In the genomic region with DNA sequence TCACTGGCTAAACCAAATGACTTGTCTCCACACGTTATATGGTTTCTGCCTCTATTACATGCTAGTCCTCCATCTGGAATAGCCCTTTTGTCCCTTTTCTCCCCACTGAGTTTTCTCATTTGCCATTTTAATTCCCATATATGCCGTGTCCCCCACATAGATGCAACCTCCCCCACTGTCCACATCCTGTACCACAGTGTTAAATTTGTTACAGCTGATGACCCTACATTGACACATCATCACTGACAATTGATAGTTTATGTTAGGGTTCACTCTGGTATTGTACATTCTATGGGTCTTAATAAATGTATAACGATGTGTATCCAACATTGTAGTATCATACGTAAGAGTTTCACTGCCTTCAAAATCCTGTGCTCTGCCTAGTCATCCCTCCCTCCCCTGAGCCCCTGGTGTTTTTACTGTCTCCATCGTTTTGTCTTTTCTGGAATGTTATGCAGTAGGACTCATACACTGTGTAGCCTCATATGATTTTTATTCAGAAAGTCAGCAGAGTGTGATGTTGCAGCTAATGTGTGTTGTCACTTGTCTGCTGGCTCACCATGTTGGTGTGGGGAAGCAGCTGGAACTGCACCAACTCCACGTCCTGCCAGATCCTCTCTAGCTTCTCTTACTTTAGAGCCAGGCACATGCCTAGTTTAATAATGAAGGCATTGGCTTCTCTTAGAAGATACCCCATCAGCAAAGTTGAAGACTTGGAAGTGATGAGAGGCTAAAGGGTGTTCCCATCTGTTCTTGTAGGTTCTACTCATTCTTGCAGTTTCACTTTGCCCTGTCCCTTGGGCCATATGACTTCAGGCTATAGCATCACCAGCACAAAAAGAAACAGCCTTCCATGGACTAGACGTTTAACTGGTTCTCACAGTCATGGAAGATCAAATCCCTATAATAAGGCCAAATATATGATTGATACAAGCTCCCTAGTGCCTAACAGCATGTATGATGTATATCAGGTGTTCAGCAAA, we compare ENCODE assay signal across 1 cellular context.
TF ChIP-seq lines count a peak whose summit lies in the region.

No MANE protein-coding gene starts in this region.

TF ChIP-seq in GM23338, 12 proteins besides CTCF, POLR2A, EP300 and RAD21 (continued from another document):
- TF ChIP-seq, protein P1, sequence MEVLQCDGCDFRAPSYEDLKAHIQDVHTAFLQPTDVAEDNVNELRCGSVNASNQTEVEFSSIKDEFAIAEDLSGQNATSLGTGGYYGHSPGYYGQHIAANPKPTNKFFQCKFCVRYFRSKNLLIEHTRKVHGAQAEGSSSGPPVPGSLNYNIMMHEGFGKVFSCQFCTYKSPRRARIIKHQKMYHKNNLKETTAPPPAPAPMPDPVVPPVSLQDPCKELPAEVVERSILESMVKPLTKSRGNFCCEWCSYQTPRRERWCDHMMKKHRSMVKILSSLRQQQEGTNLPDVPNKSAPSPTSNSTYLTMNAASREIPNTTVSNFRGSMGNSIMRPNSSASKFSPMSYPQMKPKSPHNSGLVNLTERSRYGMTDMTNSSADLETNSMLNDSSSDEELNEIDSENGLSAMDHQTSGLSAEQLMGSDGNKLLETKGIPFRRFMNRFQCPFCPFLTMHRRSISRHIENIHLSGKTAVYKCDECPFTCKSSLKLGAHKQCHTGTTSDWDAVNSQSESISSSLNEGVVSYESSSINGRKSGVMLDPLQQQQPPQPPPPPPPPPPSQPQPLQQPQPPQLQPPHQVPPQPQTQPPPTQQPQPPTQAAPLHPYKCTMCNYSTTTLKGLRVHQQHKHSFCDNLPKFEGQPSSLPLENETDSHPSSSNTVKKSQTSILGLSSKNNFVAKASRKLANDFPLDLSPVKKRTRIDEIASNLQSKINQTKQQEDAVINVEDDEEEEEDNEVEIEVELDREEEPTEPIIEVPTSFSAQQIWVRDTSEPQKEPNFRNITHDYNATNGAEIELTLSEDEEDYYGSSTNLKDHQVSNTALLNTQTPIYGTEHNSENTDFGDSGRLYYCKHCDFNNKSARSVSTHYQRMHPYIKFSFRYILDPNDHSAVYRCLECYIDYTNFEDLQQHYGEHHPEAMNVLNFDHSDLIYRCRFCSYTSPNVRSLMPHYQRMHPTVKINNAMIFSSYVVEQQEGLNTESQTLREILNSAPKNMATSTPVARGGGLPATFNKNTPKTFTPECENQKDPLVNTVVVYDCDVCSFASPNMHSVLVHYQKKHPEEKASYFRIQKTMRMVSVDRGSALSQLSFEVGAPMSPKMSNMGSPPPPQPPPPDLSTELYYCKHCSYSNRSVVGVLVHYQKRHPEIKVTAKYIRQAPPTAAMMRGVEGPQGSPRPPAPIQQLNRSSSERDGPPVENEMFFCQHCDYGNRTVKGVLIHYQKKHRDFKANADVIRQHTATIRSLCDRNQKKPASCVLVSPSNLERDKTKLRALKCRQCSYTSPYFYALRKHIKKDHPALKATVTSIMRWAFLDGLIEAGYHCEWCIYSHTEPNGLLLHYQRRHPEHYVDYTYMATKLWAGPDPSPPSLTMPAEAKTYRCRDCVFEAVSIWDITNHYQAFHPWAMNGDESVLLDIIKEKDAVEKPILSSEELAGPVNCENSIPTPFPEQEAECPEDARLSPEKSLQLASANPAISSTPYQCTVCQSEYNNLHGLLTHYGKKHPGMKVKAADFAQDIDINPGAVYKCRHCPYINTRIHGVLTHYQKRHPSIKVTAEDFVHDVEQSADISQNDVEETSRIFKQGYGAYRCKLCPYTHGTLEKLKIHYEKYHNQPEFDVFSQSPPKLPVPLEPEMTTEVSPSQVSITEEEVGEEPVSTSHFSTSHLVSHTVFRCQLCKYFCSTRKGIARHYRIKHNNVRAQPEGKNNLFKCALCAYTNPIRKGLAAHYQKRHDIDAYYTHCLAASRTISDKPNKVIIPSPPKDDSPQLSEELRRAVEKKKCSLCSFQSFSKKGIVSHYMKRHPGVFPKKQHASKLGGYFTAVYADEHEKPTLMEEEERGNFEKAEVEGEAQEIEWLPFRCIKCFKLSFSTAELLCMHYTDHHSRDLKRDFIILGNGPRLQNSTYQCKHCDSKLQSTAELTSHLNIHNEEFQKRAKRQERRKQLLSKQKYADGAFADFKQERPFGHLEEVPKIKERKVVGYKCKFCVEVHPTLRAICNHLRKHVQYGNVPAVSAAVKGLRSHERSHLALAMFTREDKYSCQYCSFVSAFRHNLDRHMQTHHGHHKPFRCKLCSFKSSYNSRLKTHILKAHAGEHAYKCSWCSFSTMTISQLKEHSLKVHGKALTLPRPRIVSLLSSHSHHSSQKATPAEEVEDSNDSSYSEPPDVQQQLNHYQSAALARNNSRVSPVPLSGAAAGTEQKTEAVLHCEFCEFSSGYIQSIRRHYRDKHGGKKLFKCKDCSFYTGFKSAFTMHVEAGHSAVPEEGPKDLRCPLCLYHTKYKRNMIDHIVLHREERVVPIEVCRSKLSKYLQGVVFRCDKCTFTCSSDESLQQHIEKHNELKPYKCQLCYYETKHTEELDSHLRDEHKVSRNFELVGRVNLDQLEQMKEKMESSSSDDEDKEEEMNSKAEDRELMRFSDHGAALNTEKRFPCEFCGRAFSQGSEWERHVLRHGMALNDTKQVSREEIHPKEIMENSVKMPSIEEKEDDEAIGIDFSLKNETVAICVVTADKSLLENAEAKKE (CRISPR knock-in tag; IDR thresholded peaks at IDR 0.05) = no peak
- TF ChIP-seq ZNF331 (CRISPR knock-in tag; IDR thresholded peaks at IDR 0.05; ENCODE audit: low read depth) (no peak), EZH2 (IDR thresholded peaks at IDR 0.05; ENCODE audit: low read depth, unreplicated experiment) (no peak), POLR2AphosphoS5 (IDR thresholded peaks at IDR 0.05; ENCODE audit: low read depth) (no peak), ZNF114 (CRISPR knock-in tag; IDR thresholded peaks at IDR 0.05) (no peak), STAT1 (IDR thresholded peaks at IDR 0.05; ENCODE audit: unreplicated experiment) (no peak)
- TF ChIP-seq, protein P2, sequence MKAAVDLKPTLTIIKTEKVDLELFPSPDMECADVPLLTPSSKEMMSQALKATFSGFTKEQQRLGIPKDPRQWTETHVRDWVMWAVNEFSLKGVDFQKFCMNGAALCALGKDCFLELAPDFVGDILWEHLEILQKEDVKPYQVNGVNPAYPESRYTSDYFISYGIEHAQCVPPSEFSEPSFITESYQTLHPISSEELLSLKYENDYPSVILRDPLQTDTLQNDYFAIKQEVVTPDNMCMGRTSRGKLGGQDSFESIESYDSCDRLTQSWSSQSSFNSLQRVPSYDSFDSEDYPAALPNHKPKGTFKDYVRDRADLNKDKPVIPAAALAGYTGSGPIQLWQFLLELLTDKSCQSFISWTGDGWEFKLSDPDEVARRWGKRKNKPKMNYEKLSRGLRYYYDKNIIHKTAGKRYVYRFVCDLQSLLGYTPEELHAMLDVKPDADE (IDR thresholded peaks at IDR 0.05) = no peak
- TF ChIP-seq, protein P3, sequence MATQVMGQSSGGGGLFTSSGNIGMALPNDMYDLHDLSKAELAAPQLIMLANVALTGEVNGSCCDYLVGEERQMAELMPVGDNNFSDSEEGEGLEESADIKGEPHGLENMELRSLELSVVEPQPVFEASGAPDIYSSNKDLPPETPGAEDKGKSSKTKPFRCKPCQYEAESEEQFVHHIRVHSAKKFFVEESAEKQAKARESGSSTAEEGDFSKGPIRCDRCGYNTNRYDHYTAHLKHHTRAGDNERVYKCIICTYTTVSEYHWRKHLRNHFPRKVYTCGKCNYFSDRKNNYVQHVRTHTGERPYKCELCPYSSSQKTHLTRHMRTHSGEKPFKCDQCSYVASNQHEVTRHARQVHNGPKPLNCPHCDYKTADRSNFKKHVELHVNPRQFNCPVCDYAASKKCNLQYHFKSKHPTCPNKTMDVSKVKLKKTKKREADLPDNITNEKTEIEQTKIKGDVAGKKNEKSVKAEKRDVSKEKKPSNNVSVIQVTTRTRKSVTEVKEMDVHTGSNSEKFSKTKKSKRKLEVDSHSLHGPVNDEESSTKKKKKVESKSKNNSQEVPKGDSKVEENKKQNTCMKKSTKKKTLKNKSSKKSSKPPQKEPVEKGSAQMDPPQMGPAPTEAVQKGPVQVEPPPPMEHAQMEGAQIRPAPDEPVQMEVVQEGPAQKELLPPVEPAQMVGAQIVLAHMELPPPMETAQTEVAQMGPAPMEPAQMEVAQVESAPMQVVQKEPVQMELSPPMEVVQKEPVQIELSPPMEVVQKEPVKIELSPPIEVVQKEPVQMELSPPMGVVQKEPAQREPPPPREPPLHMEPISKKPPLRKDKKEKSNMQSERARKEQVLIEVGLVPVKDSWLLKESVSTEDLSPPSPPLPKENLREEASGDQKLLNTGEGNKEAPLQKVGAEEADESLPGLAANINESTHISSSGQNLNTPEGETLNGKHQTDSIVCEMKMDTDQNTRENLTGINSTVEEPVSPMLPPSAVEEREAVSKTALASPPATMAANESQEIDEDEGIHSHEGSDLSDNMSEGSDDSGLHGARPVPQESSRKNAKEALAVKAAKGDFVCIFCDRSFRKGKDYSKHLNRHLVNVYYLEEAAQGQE (IDR thresholded peaks at IDR 0.05; ENCODE audit: unreplicated experiment) = no peak
